Comparison of ENCODE assay signal across 1 cellular context in the genomic region with DNA sequence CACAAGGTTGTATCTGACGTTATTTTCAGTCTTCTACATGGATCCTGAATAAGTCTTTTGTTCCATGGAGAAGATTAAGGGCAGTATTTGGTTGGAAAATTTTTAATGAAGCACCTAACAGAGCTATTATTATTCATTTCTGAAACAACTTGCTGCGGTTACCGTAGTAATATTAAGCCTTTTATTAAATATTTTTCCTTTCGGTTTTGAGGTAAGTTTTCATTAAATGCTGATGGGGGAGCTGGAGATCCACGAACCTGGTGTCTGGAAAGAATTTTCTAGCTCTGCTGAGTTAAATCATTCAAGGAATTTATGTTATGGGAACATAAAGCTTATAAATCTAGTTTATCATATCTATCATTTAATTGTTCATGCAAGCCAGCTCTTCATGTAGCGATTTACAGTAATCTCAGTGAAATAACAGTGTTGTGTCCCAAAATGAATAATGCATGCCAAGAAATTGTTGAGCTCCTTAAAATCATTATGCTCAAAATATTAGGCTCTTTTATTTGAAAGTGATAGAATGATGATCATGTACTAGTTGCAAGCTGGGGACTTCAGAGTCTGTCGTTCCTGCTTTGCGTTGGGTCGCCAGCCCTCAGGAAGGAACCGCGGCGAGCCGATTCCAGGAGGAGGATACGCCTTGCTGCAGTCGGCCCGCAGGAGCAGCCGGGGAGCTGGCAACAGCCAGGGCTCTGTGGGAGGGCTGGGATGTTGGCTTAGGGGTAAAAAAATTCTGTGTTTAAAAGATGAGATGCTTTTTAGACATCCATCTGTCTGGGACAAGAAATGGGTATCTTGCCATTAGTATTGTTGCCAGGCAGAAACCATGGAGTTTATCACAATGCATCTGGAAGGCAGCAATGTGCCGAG.
TF ChIP-seq lines count a peak whose summit lies in the region.

No MANE protein-coding gene starts in this region.

TF ChIP-seq in HCT116, 20 proteins besides CTCF, POLR2A, EP300 and RAD21 (continued from another document):
- no peak for TF ChIP-seq TCF7L2 (IDR thresholded peaks at IDR 0.05; ENCODE audit: borderline replicate concordance, extremely low read depth, insufficient read depth, insufficient read length)
- TF ChIP-seq ELF1 (IDR thresholded peaks at IDR 0.05; ENCODE audit: borderline replicate concordance, low read depth) = no peak
- no peak for TF ChIP-seq SP1 (IDR thresholded peaks at IDR 0.05; ENCODE audit: low read depth)
- TF ChIP-seq FOSL1 (IDR thresholded peaks at IDR 0.05; ENCODE audit: low read depth) = no peak
- TF ChIP-seq ZFX (IDR thresholded peaks at IDR 0.05) = no peak
